16 cellular contexts compared by ENCODE assay signal in genomic region chr10:21449288-21449966, GRCh38.
DNase-seq lines count a peak whose midpoint lies in the region; ATAC-seq and TF ChIP-seq lines count a peak whose summit lies in the region.
"Had no signal": no experiment of that assay in that cellular context is flagged by ENCODE, and none has a peak within 500 bp of the region (broad histone marks: within the 10 kb centered on the region; RNA-seq: fewer than 3 reads in every experiment).

No MANE protein-coding gene starts in this region.

- H3K4me3 Mint-ChIP-seq in WTC11, result no peak overlapping the region
- H3K4me3 Mint-ChIP-seq: activated CD4-positive, alpha-beta T cell treated with anti-CD3 and anti-CD28 coated beads for 36 hours; HFFc6; IgD-negative memory B cell had no signal

- H3K4me1 Mint-ChIP-seq in WTC11, result peaks cover 20% of the 10 kb centered on the region
- H3K4me1 Mint-ChIP-seq: activated CD4-positive, alpha-beta T cell treated with anti-CD3 and anti-CD28 coated beads for 36 hours; IgD-negative memory B cell had no signal

- no peaks in the 10 kb centered on the region for H3K27me3 ChIP-seq in foreskin keratinocyte
- H3K27me3 ChIP-seq: esophagus muscularis mucosa had no signal

- H3K36me3 Mint-ChIP-seq in WTC11, result peaks cover 3% of the 10 kb centered on the region; the same call in 1 of the 2 replicates
- H3K36me3 Mint-ChIP-seq: IgD-negative memory B cell had no signal

- H3K27ac ChIP-seq in foreskin keratinocyte, result no peak overlapping the region
- H3K27ac ChIP-seq: esophagus muscularis mucosa had no signal

- DNase-seq in WTC11 (ENCODE audit: low spot score) (no peak), NCI-H748 (lab: John Stamatoyannopoulos, UW; ENCODE audit: unreplicated experiment) (no peak), foreskin keratinocyte (no peak)
- no peak for DNase-seq in stimulated activated CD4-positive, alpha-beta T cell treated with anti-CD3 and anti-CD28 coated beads, Interleukin-4, amount 100 ng/mL, for 4 hours
- no peak for DNase-seq in activated CD4-positive, CD25-positive, alpha-beta regulatory T cell (lab: John Stamatoyannopoulos, UW)
- DNase-seq: activated CD4-positive, alpha-beta T cell treated with anti-CD3 and anti-CD28 coated beads for 36 hours; activated effector memory CD4-positive, alpha-beta T cell treated with anti-CD3 and anti-CD28 coated beads, Interleukin-2, amount 50 U/mL, for 16 hours; caudate nucleus; HFFc6; mucosa of descending colon had no signal

- peak overlapping the region; percentile 44 for H3K27ac Mint-ChIP-seq in WTC11
- H3K27ac Mint-ChIP-seq: activated CD4-positive, alpha-beta T cell treated with anti-CD3 and anti-CD28 coated beads for 36 hours; HFFc6; IgD-negative memory B cell had no signal

- POLR2A ChIA-PET in WTC11 (lab: Charles Lee), result no interaction called here

- TF ChIP-seq CTCF in WTC11 (IDR thresholded peaks at IDR 0.05), result no peak
- no peak for TF ChIP-seq CTCF in foreskin keratinocyte (conservative IDR thresholded peaks at IDR 0.05)

- ATAC-seq in GM18861 (IDR thresholded peaks at IDR 0.05; ENCODE audit: unreplicated experiment) (peak; percentile 81), GM21825 (IDR thresholded peaks at IDR 0.05; ENCODE audit: unreplicated experiment) (peak; percentile 58), HG03521 (IDR thresholded peaks at IDR 0.05; ENCODE audit: unreplicated experiment) (peak; percentile 79), WTC11 (peak; percentile 41; the same call in 1 of the 2 replicates), foreskin keratinocyte (no peak)
- ATAC-seq: activated CD4-positive, alpha-beta T cell treated with anti-CD3 and anti-CD28 coated beads for 36 hours; mucosa of descending colon; Right ventricle myocardium inferior had no signal

- peaks cover 4% of the 10 kb centered on the region for H3K9me3 Mint-ChIP-seq in WTC11

- no peaks in the 10 kb centered on the region for H3K4me1 ChIP-seq in foreskin keratinocyte
- H3K4me1 ChIP-seq: esophagus muscularis mucosa had no signal

- CTCF ChIA-PET in WTC11 (lab: Charles Lee), result no interaction called here

- H3K27me3 Mint-ChIP-seq in WTC11 (ENCODE audit: low read depth), result no peaks in the 10 kb centered on the region; the same call in 1 of the 2 replicates
- H3K27me3 Mint-ChIP-seq: activated CD4-positive, alpha-beta T cell treated with anti-CD3 and anti-CD28 coated beads for 36 hours had no signal

TF ChIP-seq in WTC11, 78 proteins besides CTCF, POLR2A, EP300 and RAD21:
- TF ChIP-seq STAT6 (CRISPR knock-in tag; conservative IDR thresholded peaks at IDR 0.05; ENCODE audit: low read depth) (no peak), USF1 (CRISPR knock-in tag; IDR thresholded peaks at IDR 0.05) (no peak), FOXP4 (CRISPR knock-in tag; IDR thresholded peaks at IDR 0.05) (no peak), SOX15 (CRISPR knock-in tag; IDR thresholded peaks at IDR 0.05) (no peak), AFF4 (CRISPR knock-in tag; IDR thresholded peaks at IDR 0.05; ENCODE audit: borderline replicate concordance) (no peak), FOXJ3 (CRISPR knock-in tag; IDR thresholded peaks at IDR 0.05; ENCODE audit: borderline replicate concordance) (no peak), PRRX2 (CRISPR knock-in tag; IDR thresholded peaks at IDR 0.05) (no peak)
